ENCODE assay signal across 1 cellular context in genomic region chr11:76822406-76822805, GRCh38.
TF ChIP-seq lines count a peak whose summit lies in the region.

No MANE protein-coding gene starts in this region.

TF ChIP-seq in endothelial cell of umbilical vein, 7 proteins besides CTCF, POLR2A, EP300 and RAD21 (continued from another document):
- no peak for TF ChIP-seq JUN (IDR thresholded peaks at IDR 0.05; ENCODE audit: borderline replicate concordance, insufficient read depth, insufficient read length, low read depth)
- TF ChIP-seq GATA2 (IDR thresholded peaks at IDR 0.05; ENCODE audit: insufficient read depth, insufficient read length, low read depth, low read length), result no peak
- TF ChIP-seq MAX (IDR thresholded peaks at IDR 0.05; ENCODE audit: insufficient read depth, insufficient read length), result no peak
